19 cellular contexts compared by ENCODE assay signal in genomic region chr20:5737619-5737953, GRCh38. TPM values are rescaled to one million over a fixed set of nuclear protein-coding genes. Genes with fewer than 3 reads are reported as not detected.
DNase-seq lines count a peak whose midpoint lies in the region; ATAC-seq, FAIRE-seq and TF ChIP-seq lines count a peak whose summit lies in the region.
"Had no signal": no experiment of that assay in that cellular context is flagged by ENCODE, and none has a peak within 500 bp of the region (broad histone marks: within the 10 kb centered on the region; RNA-seq: fewer than 3 reads in every experiment).

No MANE protein-coding gene starts in this region.

- no peak overlapping the region for H3K56ac ChIP-seq in H9 (ENCODE audit: insufficient read length, low read depth, low read length)

- no peaks in the 10 kb centered on the region for H3K79me2 ChIP-seq in H9 (ENCODE audit: insufficient read depth, low read length)

- no peak for FAIRE-seq in H54 (lab: Jason Lieb, UNC)
- FAIRE-seq: A204.1, keratinocyte had no signal

- H2BK12ac ChIP-seq in H9 (ENCODE audit: insufficient read length, low read depth, low read length) = no peak overlapping the region

- no CpG with 5 or more reads among the region's 3 CpGs for WGBS in H9 (ENCODE audit: extremely low coverage, insufficient read length, low lambda C conversion rate)

- TF ChIP-seq CTCF in H9 (conservative IDR thresholded peaks at IDR 0.05) = no peak

- CTCF ChIA-PET in activated CD4-positive, alpha-beta T cell treated with anti-CD3 and anti-CD28 coated beads, Interleukin-2, amount 10 ng/mL, durations not matched to agents 7 days and 5 days (lab: Charles Lee) = interaction anchor here (0.6 kb wide), 1 partner anchor 24 kb away, joined by 3 read pairs; no protein-coding TSS in a partner anchor

- no peak overlapping the region for H3K4me2 ChIP-seq in H9 (ENCODE audit: insufficient read depth, insufficient read length, low read length)

- no peak overlapping the region for H2BK120ac ChIP-seq in H9 (ENCODE audit: low read depth, low read length, poor library complexity, severe bottlenecking)

- H3K9me3 Mint-ChIP-seq in activated CD4-positive, alpha-beta T cell treated with anti-CD3 and anti-CD28 coated beads, Interleukin-2, amount 10 ng/mL, durations not matched to agents 7 days and 5 days = no peaks in the 10 kb centered on the region
- H3K9me3 Mint-ChIP-seq in H9 = no peaks in the 10 kb centered on the region
- no peaks in the 10 kb centered on the region for H3K9me3 Mint-ChIP-seq in activated naive CD8-positive, alpha-beta T cell treated with anti-CD3 and anti-CD28 coated beads for 36 hours
- H3K9me3 Mint-ChIP-seq: nephron progenitor cell, type B pancreatic cell had no signal

- H4K8ac ChIP-seq in H9 (replicated peaks; ENCODE audit: insufficient read length, low read depth, low read length) = no peak overlapping the region

- no peak for DNase-seq in activated CD4-positive, alpha-beta T cell treated with anti-CD3 and anti-CD28 coated beads, Interleukin-2, amount 10 ng/mL, durations not matched to agents 7 days and 5 days
- DNase-seq in activated CD4-positive, alpha-beta T cell treated with anti-CD3 and anti-CD28 coated beads, Interleukin-2, amount 50 U/mL, for 4 hours = no peak
- DNase-seq in H9 (no peak), retina (peak; percentile 26), H54 (ENCODE audit: insufficient read length, low spot score) (no peak), occipital lobe (lab: John Stamatoyannopoulos, UW) (no peak)
- DNase-seq in activated naive CD8-positive, alpha-beta T cell treated with anti-CD3 and anti-CD28 coated beads for 36 hours = no peak
- DNase-seq: hippocampal formation; mammary epithelial cell; NCI-H1436 treated with DMSO at 0.1 percent for 48 hours; NCI-H748 treated with DMSO at 0.1 percent for 48 hours; nephron progenitor cell; stimulated activated CD4-positive, alpha-beta T cell treated with anti-CD3 and anti-CD28 coated beads, Interleukin-12 subunit alpha, Interleukin-12 subunit beta, amount 100 ng/mL, for 4 hours had no signal

- H3K14ac ChIP-seq in H9 (ENCODE audit: insufficient read depth, low read length) = no peak overlapping the region

- H3K36me3 Mint-ChIP-seq in activated CD4-positive, alpha-beta T cell treated with anti-CD3 and anti-CD28 coated beads, Interleukin-2, amount 10 ng/mL, durations not matched to agents 7 days and 5 days (ENCODE audit: low read depth) = no peaks in the 10 kb centered on the region
- no peaks in the 10 kb centered on the region for H3K36me3 Mint-ChIP-seq in H9 (ENCODE audit: insufficient read depth in 1 of 3, low read depth in 3 of 3)
- H3K36me3 Mint-ChIP-seq in activated naive CD8-positive, alpha-beta T cell treated with anti-CD3 and anti-CD28 coated beads for 36 hours = no peaks in the 10 kb centered on the region
- H3K36me3 Mint-ChIP-seq: type B pancreatic cell had no signal

- TF ChIP-seq POLR2A in H54 (IDR thresholded peaks at IDR 0.05; ENCODE audit: low read depth, low read length) = no peak

- no peaks in the 10 kb centered on the region for H3K23me2 ChIP-seq in H9 (ENCODE audit: insufficient read length, low read depth, low read length, poor library complexity, severe bottlenecking)

- no peak overlapping the region for H3K27ac ChIP-seq in H9 (ENCODE audit: insufficient read length, low read depth, low read length)
- H3K27ac ChIP-seq: breast epithelium, prostate gland had no signal

- H3K4me3 Mint-ChIP-seq in activated CD4-positive, alpha-beta T cell treated with anti-CD3 and anti-CD28 coated beads, Interleukin-2, amount 10 ng/mL, durations not matched to agents 7 days and 5 days = no peak overlapping the region
- no peak overlapping the region for H3K4me3 Mint-ChIP-seq in H9
- peak overlapping the region; percentile 0 for H3K4me3 Mint-ChIP-seq in activated naive CD8-positive, alpha-beta T cell treated with anti-CD3 and anti-CD28 coated beads for 36 hours
- H3K4me3 Mint-ChIP-seq: nephron progenitor cell, type B pancreatic cell had no signal

- H3K4me1 Mint-ChIP-seq in activated CD4-positive, alpha-beta T cell treated with anti-CD3 and anti-CD28 coated beads, Interleukin-2, amount 10 ng/mL, durations not matched to agents 7 days and 5 days = peaks cover 28% of the 10 kb centered on the region
- peaks cover 0 to 4% of the 10 kb centered on the region in 2 experiments; a peak in 1 of 4 replicates for H3K4me1 Mint-ChIP-seq in H9
- H3K4me1 Mint-ChIP-seq in activated naive CD8-positive, alpha-beta T cell treated with anti-CD3 and anti-CD28 coated beads for 36 hours = peaks cover 17% of the 10 kb centered on the region

- H2AK5ac ChIP-seq in H9 (ENCODE audit: insufficient read length, low read length) = no peak overlapping the region

- no peaks in the 10 kb centered on the region for H3K4me1 ChIP-seq in H9 (ENCODE audit: insufficient read depth, low read length)
- H3K4me1 ChIP-seq: breast epithelium, prostate gland had no signal

- H3K18ac ChIP-seq in H9 (ENCODE audit: insufficient read length, low read depth, low read length) = no peak overlapping the region

- no peaks in the 10 kb centered on the region for H3K79me1 ChIP-seq in H9 (ENCODE audit: insufficient read depth, low read depth, low read length, poor library complexity, severe bottlenecking)

- H4K20me1 ChIP-seq in H9 (ENCODE audit: control insufficient read depth, insufficient read depth, insufficient read length) = no peaks in the 10 kb centered on the region

- H3K27me3 ChIP-seq in H9 (ENCODE audit: insufficient read depth, low read length) = no peaks in the 10 kb centered on the region
- H3K27me3 ChIP-seq: breast epithelium had no signal

- POLR2A ChIA-PET in activated CD4-positive, alpha-beta T cell treated with anti-CD3 and anti-CD28 coated beads, Interleukin-2, amount 10 ng/mL, durations not matched to agents 7 days and 5 days (lab: Charles Lee) = no interaction called here

- H2AFZ ChIP-seq in H9 (ENCODE audit: low read length) = no peak overlapping the region

- peak overlapping the region; percentile 91 for H3K27ac Mint-ChIP-seq in activated CD4-positive, alpha-beta T cell treated with anti-CD3 and anti-CD28 coated beads, Interleukin-2, amount 10 ng/mL, durations not matched to agents 7 days and 5 days
- peak overlapping the region in 1 of 3 experiments; percentile 65; a peak in 1 of 7 replicates for H3K27ac Mint-ChIP-seq in H9
- peak overlapping the region; percentile 21 for H3K27ac Mint-ChIP-seq in activated naive CD8-positive, alpha-beta T cell treated with anti-CD3 and anti-CD28 coated beads for 36 hours
- H3K27ac Mint-ChIP-seq: nephron progenitor cell, type B pancreatic cell had no signal

- no peaks in the 10 kb centered on the region for H3K27me3 Mint-ChIP-seq in activated CD4-positive, alpha-beta T cell treated with anti-CD3 and anti-CD28 coated beads, Interleukin-2, amount 10 ng/mL, durations not matched to agents 7 days and 5 days
- peaks cover 2% of the 10 kb centered on the region for H3K27me3 Mint-ChIP-seq in H9 (ENCODE audit: low read depth)
- no peaks in the 10 kb centered on the region for H3K27me3 Mint-ChIP-seq in activated naive CD8-positive, alpha-beta T cell treated with anti-CD3 and anti-CD28 coated beads for 36 hours

- H2BK15ac ChIP-seq in H9 (ENCODE audit: low read depth, low read length) = no peak overlapping the region

- ATAC-seq in GM18909 (IDR thresholded peaks at IDR 0.05; ENCODE audit: poor library complexity, unreplicated experiment) = no peak

- no peak overlapping the region for H4K5ac ChIP-seq in H9 (ENCODE audit: insufficient read length, low read depth, low read length)

- H3K9ac ChIP-seq in H9 (ENCODE audit: extremely low read depth, insufficient read length, low read length) = no peak overlapping the region

- no peak overlapping the region for H3K4ac ChIP-seq in H9 (ENCODE audit: low read depth, low read length)

- no peak overlapping the region for H2BK5ac ChIP-seq in H9 (ENCODE audit: insufficient read length, low read length)

- no peak overlapping the region for H3K23ac ChIP-seq in H9 (ENCODE audit: insufficient read length, low read depth, low read length)

- H4K91ac ChIP-seq in H9 (ENCODE audit: insufficient read length, low read depth, low read length) = no peak overlapping the region

- H2BK20ac ChIP-seq in H9 (ENCODE audit: low read depth, low read length, poor library complexity, severe bottlenecking) = peak overlapping the region; percentile 3

- no peak overlapping the region for H3T11ph ChIP-seq in H9 (ENCODE audit: low read length)

- H3K9me3 ChIP-seq in H9 (ENCODE audit: control insufficient read depth, low read depth, low read length) = no peaks in the 10 kb centered on the region
- H3K9me3 ChIP-seq: breast epithelium, prostate gland had no signal

RNA-seq across cellular contexts. Expression of gene SHLD1, which starts 12.6 kb away (rescaled TPM):
- total RNA-seq in activated CD4-positive, alpha-beta T cell treated with anti-CD3 and anti-CD28 coated beads, Interleukin-2, amount 10 ng/mL, durations not matched to agents 7 days and 5 days = 10 to 100 TPM; 12.4 to 13.8 TPM
- total RNA-seq in H9 (2021) (6.7 and 7.4 TPM in 2 replicates), occipital lobe (6.2 TPM)
- total RNA-seq in activated naive CD8-positive, alpha-beta T cell treated with anti-CD3 and anti-CD28 coated beads for 36 hours = 1 to 10 TPM; 6.2 to 6.9 TPM
